16 cellular contexts compared by ENCODE assay signal in the genomic region with DNA sequence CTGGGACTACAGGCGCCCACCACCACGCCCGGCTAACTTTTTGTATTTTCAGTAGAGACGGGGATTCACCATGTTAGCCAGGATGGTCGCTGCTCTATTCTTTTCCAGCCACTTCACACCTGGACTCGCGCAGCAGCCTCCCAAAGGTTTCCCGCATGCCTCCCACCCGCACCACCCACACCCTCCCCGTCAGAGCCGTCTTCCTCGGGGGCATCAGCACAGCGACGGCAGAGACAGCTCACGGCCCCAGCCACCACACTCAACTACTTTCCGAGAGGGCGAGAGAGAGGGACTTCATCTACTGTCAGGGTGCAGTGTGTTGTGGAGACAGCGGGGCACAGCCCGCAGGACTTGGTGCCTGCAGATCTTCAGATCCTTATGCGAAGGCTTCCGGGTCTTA. TPM values are rescaled to one million over a fixed set of nuclear protein-coding genes. Genes with fewer than 3 reads are reported as not detected.
DNase-seq lines count a peak whose midpoint lies in the region; ATAC-seq and TF ChIP-seq lines count a peak whose summit lies in the region.
"Had no signal": no experiment of that assay in that cellular context is flagged by ENCODE, and none has a peak within 500 bp of the region (broad histone marks: within the 10 kb centered on the region; RNA-seq: fewer than 3 reads in every experiment).

No MANE protein-coding gene starts in this region.

- peaks cover 97% of the 10 kb centered on the region for H3K79me2 ChIP-seq in GM23338 (replicated peaks; ENCODE audit: insufficient read depth)

- H3K27me3 Mint-ChIP-seq in GM23338 (ENCODE audit: insufficient read depth, low read depth, poor library complexity) (peaks cover 29% of the 10 kb centered on the region), endodermal cell (ENCODE audit: insufficient read depth) (no peaks in the 10 kb centered on the region)

- H3K79me1 ChIP-seq in neuronal stem cell (ENCODE audit: low read depth, low read length): peaks cover 51% of the 10 kb centered on the region

- H4K20me1 ChIP-seq in BLaER1 (peaks cover 70% of the 10 kb centered on the region), GM23338 (replicated peaks; ENCODE audit: insufficient read depth) (peaks cover 38% of the 10 kb centered on the region)

- H3K36me3 ChIP-seq in BLaER1 (peaks cover 34% of the 10 kb centered on the region), GM23338 (ENCODE audit: insufficient read depth) (no peaks in the 10 kb centered on the region; the same call in 1 of the 2 replicates), endodermal cell (ENCODE audit: control insufficient read depth, insufficient read depth, low read length) (peaks cover 19% of the 10 kb centered on the region), neuronal stem cell (replicated peaks in 1 of 2; ENCODE audit: control insufficient read depth in 2 of 2, insufficient read depth in 2 of 2, low read length in 2 of 2) (peaks cover 13 to 40% of the 10 kb centered on the region in 2 donors)

- H2BK5ac ChIP-seq in neuronal stem cell (ENCODE audit: low read length): no peak overlapping the region

- peak overlapping the region; percentile 80 for H3K18ac ChIP-seq in neuronal stem cell (ENCODE audit: low read length)

- no peak overlapping the region for H2BK12ac ChIP-seq in neuronal stem cell (ENCODE audit: low read length)

- H3K9me2 ChIP-seq in GM23338 (ENCODE audit: insufficient read depth): no peaks in the 10 kb centered on the region

- H3K4me3 Mint-ChIP-seq in GM23338: no peak overlapping the region
- no peak overlapping the region for H3K4me3 Mint-ChIP-seq in endodermal cell

- no peak overlapping the region for H2BK15ac ChIP-seq in neuronal stem cell (ENCODE audit: low read length)

- H3K4me2 ChIP-seq in BLaER1 (peak overlapping the region; percentile 98), GM23338 (no peak overlapping the region), neuronal stem cell (ENCODE audit: insufficient read depth, low read length, poor library complexity, severe bottlenecking) (no peak overlapping the region)

- H3K9ac ChIP-seq in BLaER1 (peak overlapping the region; percentile 34; the same call in 1 of the 2 replicates), endodermal cell (ENCODE audit: extremely low read depth, low read length, poor library complexity, severe bottlenecking) (no peak overlapping the region), neuronal stem cell (ENCODE audit: low read depth, low read length, poor library complexity) (no peak overlapping the region)

- H3K4ac ChIP-seq in neuronal stem cell (ENCODE audit: low read length): no peak overlapping the region

- H2BK120ac ChIP-seq in neuronal stem cell (ENCODE audit: low read depth, low read length): no peak overlapping the region

- H3K4me3 ChIP-seq in BLaER1: no peak overlapping the region
- no peak overlapping the region for H3K4me3 ChIP-seq in GM23338
- no peak overlapping the region for H3K4me3 ChIP-seq in endodermal cell (ENCODE audit: low read length)
- H3K4me3 ChIP-seq in neuronal stem cell (ENCODE audit: low read length in 2 of 2): no peak overlapping the region
- H3K4me3 ChIP-seq: SJCRH30 had no signal

- peaks cover 68% of the 10 kb centered on the region for H3K4me1 Mint-ChIP-seq in GM23338
- peaks cover 51% of the 10 kb centered on the region for H3K4me1 Mint-ChIP-seq in endodermal cell

- H3K23ac ChIP-seq in neuronal stem cell (ENCODE audit: low read depth, low read length, poor library complexity): no peak overlapping the region

- H3K27me3 ChIP-seq in BLaER1 (no peaks in the 10 kb centered on the region), GM23338 (ENCODE audit: insufficient read depth) (no peaks in the 10 kb centered on the region), endodermal cell (ENCODE audit: control insufficient read depth, insufficient read depth, low read length, poor library complexity, severe bottlenecking) (no peaks in the 10 kb centered on the region), neuronal stem cell (ENCODE audit: control insufficient read depth in 3 of 3, insufficient read depth in 3 of 3, low read depth in 1 of 3, low read length in 3 of 3) (no peaks in the 10 kb centered on the region)
- H3K27me3 ChIP-seq: SJCRH30 had no signal

- peak overlapping the region; percentile 78 for H3K27ac Mint-ChIP-seq in GM23338
- no peak overlapping the region for H3K27ac Mint-ChIP-seq in endodermal cell

- H3K27ac ChIP-seq in BLaER1: peak overlapping the region; percentile 90
- no peak overlapping the region for H3K27ac ChIP-seq in GM23338 (ENCODE audit: low read depth)
- no peak overlapping the region for H3K27ac ChIP-seq in endodermal cell (ENCODE audit: low read depth, low read length)
- H3K27ac ChIP-seq in neuronal stem cell (replicated peaks; ENCODE audit: low read length): no peak overlapping the region
- H3K27ac ChIP-seq: SJCRH30 had no signal

- no peak overlapping the region for H4K91ac ChIP-seq in neuronal stem cell (ENCODE audit: low read depth, low read length, poor library complexity)

- WGBS in endodermal cell (ENCODE audit: insufficient coverage in 1 of 2, insufficient read length in 1 of 2), 2 experiments: 97 to 98% methylated on average over 14 to 21 of the region's 21 CpGs
- WGBS in neuronal stem cell (ENCODE audit: extremely low coverage in 2 of 2, insufficient read length in 2 of 2, insufficient replicate concordance in 1 of 2), 2 donors: no CpG with 5 or more reads among the region's 21 CpGs

- H3K9me3 Mint-ChIP-seq in GM23338 (no peaks in the 10 kb centered on the region; the same call in 1 of the 3 replicates), endodermal cell (no peaks in the 10 kb centered on the region)

- H3K9me3 ChIP-seq in BLaER1 (no peaks in the 10 kb centered on the region), endodermal cell (ENCODE audit: control insufficient read depth, low read length) (no peaks in the 10 kb centered on the region), neuronal stem cell (replicated peaks in 1 of 2; ENCODE audit: control insufficient read depth in 2 of 2, insufficient read depth in 1 of 2, low read depth in 1 of 2, low read length in 2 of 2) (no peaks in the 10 kb centered on the region)
- H3K9me3 ChIP-seq: SJCRH30 had no signal

- no peak for DNase-seq in GM23338 (ENCODE audit: low spot score)
- peak; percentile 37 for DNase-seq in endodermal cell
- DNase-seq in neuronal stem cell (ENCODE audit: low spot score): no peak
- no peak for DNase-seq in stimulated activated CD4-positive, alpha-beta T cell treated with anti-CD3 and anti-CD28 coated beads, Interleukin-2, amount 100 ng/mL, for 48 hours
- DNase-seq: ACHN, DMS 273 treated with DMSO at 0.1 percent for 48 hours, DND-41, MM.1S, NCI-H1092 treated with DMSO at 0.1 percent for 48 hours, NCI-H510A, NCI-H774, SJCRH30 had no signal

- no peak overlapping the region for H2AK5ac ChIP-seq in neuronal stem cell (ENCODE audit: low read depth, low read length)

- ATAC-seq in GM23338: no peak
- no peak for ATAC-seq in HG03521 (IDR thresholded peaks at IDR 0.05; ENCODE audit: unreplicated experiment)
- ATAC-seq in HG02840 (IDR thresholded peaks at IDR 0.05; ENCODE audit: low FRiP score, unreplicated experiment): no peak
- no peak for ATAC-seq in HG02678 (IDR thresholded peaks at IDR 0.05; ENCODE audit: unreplicated experiment)

- peaks cover 15% of the 10 kb centered on the region for H3K36me3 Mint-ChIP-seq in GM23338 (ENCODE audit: low read depth)
- H3K36me3 Mint-ChIP-seq in endodermal cell (ENCODE audit: low read depth): peaks cover 9% of the 10 kb centered on the region

- H3K14ac ChIP-seq in neuronal stem cell (ENCODE audit: low read length): no peak overlapping the region

- TF ChIP-seq CTCF in GM23338 (conservative IDR thresholded peaks at IDR 0.05; ENCODE audit: low read depth in 2 of 2) (no peak), endodermal cell (conservative IDR thresholded peaks at IDR 0.05) (no peak)

- H3F3A ChIP-seq in GM23338 (replicated peaks; ENCODE audit: low read depth): no peaks in the 10 kb centered on the region

- H2AFZ ChIP-seq in GM23338 (no peak overlapping the region), neuronal stem cell (ENCODE audit: low read length) (no peak overlapping the region)

- peak overlapping the region; percentile 43 for H4K8ac ChIP-seq in neuronal stem cell (ENCODE audit: low read depth, low read length)

- H3K4me1 ChIP-seq in BLaER1 (peaks cover 96% of the 10 kb centered on the region), GM23338 (ENCODE audit: insufficient read depth) (peaks cover 43% of the 10 kb centered on the region), endodermal cell (ENCODE audit: control insufficient read depth, insufficient read depth, low read length) (peaks cover 7% of the 10 kb centered on the region), neuronal stem cell (ENCODE audit: control insufficient read depth in 2 of 2, insufficient read depth in 1 of 2, low read depth in 1 of 2, low read length in 2 of 2) (peaks cover 23 to 36% of the 10 kb centered on the region in 2 donors)

TF ChIP-seq in GM23338, 12 proteins besides CTCF, POLR2A, EP300 and RAD21 (continues in another document):
- no peak for TF ChIP-seq ZNF331 (CRISPR knock-in tag; IDR thresholded peaks at IDR 0.05; ENCODE audit: low read depth)

RNA-seq across cellular contexts. Expression of gene ZNF787, which starts 5.6 kb away (rescaled TPM):
- total RNA-seq in GM23338 (2014; rRNA removed; shearing (Covaris generic)): 35.3 and 44.6 TPM in 2 replicates
- polyA plus RNA-seq in GM23338 (2016; fragmentation: Nextera tagmentation; extraction: Ambion mirVana): 12.5 and 15.9 TPM in 2 replicates
- total RNA-seq in endodermal cell: 10 to 100 TPM; 42.1 to 43.7 TPM
- polyA plus RNA-seq in endodermal cell (2013, experiment 1 of 2): 27.7 TPM
- 26.5 TPM for polyA plus RNA-seq in endodermal cell (2013, experiment 2 of 2)
- polyA plus RNA-seq in neuronal stem cell (2013, experiment 1 of 2): 37.4 TPM
- 36.2 TPM for polyA plus RNA-seq in neuronal stem cell (2013, experiment 2 of 2)

RNA-seq across cellular contexts. Expression of gene ZNF444, which starts 25.6 kb away (rescaled TPM):
- 58.5 and 60.5 TPM in 2 replicates for total RNA-seq in GM23338 (2014; rRNA removed; shearing (Covaris generic))
- polyA plus RNA-seq in GM23338 (2016; fragmentation: Nextera tagmentation; extraction: Ambion mirVana): 23.6 and 25.1 TPM in 2 replicates
- total RNA-seq in endodermal cell: 10 to 100 TPM; 50.2 to 58.8 TPM
- 36.7 TPM for polyA plus RNA-seq in endodermal cell (2013, experiment 1 of 2)
- 31.4 TPM for polyA plus RNA-seq in endodermal cell (2013, experiment 2 of 2)
- polyA plus RNA-seq in neuronal stem cell (2013, experiment 1 of 2): 37.6 TPM
- 37.2 TPM for polyA plus RNA-seq in neuronal stem cell (2013, experiment 2 of 2)
